In the genomic region with DNA sequence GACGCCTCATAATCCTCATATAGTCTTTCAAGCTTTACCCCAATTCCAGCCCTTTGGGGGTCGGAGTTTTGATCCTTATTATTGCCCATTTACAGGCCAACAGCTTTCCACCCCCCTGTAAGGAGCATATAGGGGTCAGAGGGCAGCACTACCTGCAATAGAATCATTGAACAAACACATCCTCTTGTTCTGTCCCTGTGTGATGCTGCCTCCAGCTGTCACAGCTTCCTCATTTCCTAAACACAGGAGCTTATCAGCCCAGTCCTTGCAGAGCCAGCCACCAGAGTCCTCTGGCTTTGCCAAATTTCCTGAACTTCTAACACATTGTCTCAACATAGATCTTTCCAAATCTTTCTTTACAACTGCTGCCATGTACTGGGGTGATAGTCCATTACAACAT, we compare ENCODE assay signal across 15 cellular contexts. TPM values are rescaled to one million over a fixed set of nuclear protein-coding genes. Genes with fewer than 3 reads are reported as not detected.
DNase-seq lines count a peak whose midpoint lies in the region; ATAC-seq and TF ChIP-seq lines count a peak whose summit lies in the region.
"Had no signal": no experiment of that assay in that cellular context is flagged by ENCODE, and none has a peak within 500 bp of the region (broad histone marks: within the 10 kb centered on the region; RNA-seq: fewer than 3 reads in every experiment).

No MANE protein-coding gene starts in this region.

- H3K27me3 Mint-ChIP-seq in neural progenitor cell (ENCODE audit: insufficient read depth, low read depth) = peaks cover 2% of the 10 kb centered on the region
- H3K27me3 Mint-ChIP-seq: activated CD8-positive, alpha-beta memory T cell treated with anti-CD3 and anti-CD28 coated beads, Interleukin-2, amount 10 ng/mL, durations not matched to agents 7 days and 5 days had no signal

- H3K9ac ChIP-seq in neural progenitor cell = no peak overlapping the region

- intact Hi-C loops in left colon (cut with DNase I, micrococcal nuclease) = no loop called here

- H3K9me3 ChIP-seq in neural progenitor cell (ENCODE audit: low read depth) = no peaks in the 10 kb centered on the region

- no peak for ATAC-seq in left colon
- no peak for ATAC-seq in HG03442 (IDR thresholded peaks at IDR 0.05; ENCODE audit: unreplicated experiment)
- ATAC-seq: activated CD8-positive, alpha-beta memory T cell treated with anti-CD3 and anti-CD28 coated beads, Interleukin-2, amount 10 ng/mL, durations not matched to agents 7 days and 5 days; sciatic nerve had no signal

- no peak overlapping the region for H3K27ac Mint-ChIP-seq in neural progenitor cell
- H3K27ac Mint-ChIP-seq: activated CD8-positive, alpha-beta memory T cell treated with anti-CD3 and anti-CD28 coated beads, Interleukin-2, amount 10 ng/mL, durations not matched to agents 7 days and 5 days; CD4-positive, CD25-positive, alpha-beta regulatory T cell had no signal

- no peak overlapping the region for H3K27ac ChIP-seq in neural progenitor cell
- H3K27ac ChIP-seq: esophagus squamous epithelium had no signal

- no peaks in the 10 kb centered on the region for H3K9me3 Mint-ChIP-seq in neural progenitor cell

- H2AFZ ChIP-seq in neural progenitor cell (replicated peaks) = no peak overlapping the region

- H3K4me3 Mint-ChIP-seq in neural progenitor cell = no peak overlapping the region
- H3K4me3 Mint-ChIP-seq: activated CD8-positive, alpha-beta memory T cell treated with anti-CD3 and anti-CD28 coated beads, Interleukin-2, amount 10 ng/mL, durations not matched to agents 7 days and 5 days; CD4-positive, CD25-positive, alpha-beta regulatory T cell had no signal

- no peaks in the 10 kb centered on the region for H3K27me3 ChIP-seq in neural progenitor cell
- H3K27me3 ChIP-seq: esophagus squamous epithelium had no signal

- peak; percentile 28 for DNase-seq in NCI-H748 (lab: John Stamatoyannopoulos, UW; ENCODE audit: unreplicated experiment)
- DNase-seq in NCI-H748 treated with DMSO at 0.1 percent for 48 hours (lab: John Stamatoyannopoulos, UW) = no peak
- DNase-seq in MV-4-11 (lab: John Stamatoyannopoulos, UW) = peak; percentile 57
- no peak for DNase-seq in epithelial cell of proximal tubule (ENCODE audit: low read depth)
- DNase-seq in neural progenitor cell (ENCODE audit: low spot score) = peak; percentile 41
- DNase-seq in left colon = no peak
- no peak for DNase-seq in cerebellum (ENCODE audit: low spot score)
- DNase-seq: activated CD8-positive, alpha-beta memory T cell treated with anti-CD3 and anti-CD28 coated beads, Interleukin-2, amount 10 ng/mL, durations not matched to agents 7 days and 5 days; CD4-positive, CD25-positive, alpha-beta regulatory T cell; esophagus squamous epithelium; NCI-H2107; occipital lobe; stimulated activated CD4-positive, alpha-beta T cell treated with anti-CD3 and anti-CD28 coated beads, Interleukin-1b, Interleukin-23, amount 100 ng/mL, for 48 hours had no signal

- no peaks in the 10 kb centered on the region for H3K36me3 ChIP-seq in neural progenitor cell
- H3K36me3 ChIP-seq: esophagus squamous epithelium had no signal

- H3F3A ChIP-seq in neural progenitor cell (ENCODE audit: low read depth) = no peaks in the 10 kb centered on the region

- peaks cover 5% of the 10 kb centered on the region for H3K4me1 ChIP-seq in neural progenitor cell
- H3K4me1 ChIP-seq: esophagus squamous epithelium had no signal

- H3K4me2 ChIP-seq in neural progenitor cell = no peak overlapping the region

- no peaks in the 10 kb centered on the region for H4K20me1 ChIP-seq in neural progenitor cell (ENCODE audit: low read depth)

- H3K4me3 ChIP-seq in epithelial cell of proximal tubule (ENCODE audit: low read depth, low read length) = no peak overlapping the region
- H3K4me3 ChIP-seq in neural progenitor cell = no peak overlapping the region
- H3K4me3 ChIP-seq: esophagus squamous epithelium had no signal

- peaks cover 2% of the 10 kb centered on the region for H3K4me1 Mint-ChIP-seq in neural progenitor cell
- H3K4me1 Mint-ChIP-seq: activated CD8-positive, alpha-beta memory T cell treated with anti-CD3 and anti-CD28 coated beads, Interleukin-2, amount 10 ng/mL, durations not matched to agents 7 days and 5 days; CD4-positive, CD25-positive, alpha-beta regulatory T cell had no signal

- no peaks in the 10 kb centered on the region for H3K79me2 ChIP-seq in neural progenitor cell (ENCODE audit: low read depth)

- TF ChIP-seq CTCF in epithelial cell of proximal tubule (conservative IDR thresholded peaks at IDR 0.05; ENCODE audit: low read depth, low read length) (peak; percentile 3), neural progenitor cell (IDR thresholded peaks at IDR 0.05) (peak; percentile 35)

- no peaks in the 10 kb centered on the region for H3K36me3 Mint-ChIP-seq in neural progenitor cell
- H3K36me3 Mint-ChIP-seq: activated CD8-positive, alpha-beta memory T cell treated with anti-CD3 and anti-CD28 coated beads, Interleukin-2, amount 10 ng/mL, durations not matched to agents 7 days and 5 days; CD4-positive, CD25-positive, alpha-beta regulatory T cell had no signal

RNA-seq across cellular contexts. Expression of a gene that starts 32.8 kb away (rescaled TPM):
- total RNA-seq in epithelial cell of proximal tubule (18.8 and 27.3 TPM in 2 replicates), neural progenitor cell (ENCODE audit: low replicate concordance) (149 and 170 TPM in 2 replicates), left colon (10 to 100 TPM in 1 of 2 donors, 1 to 10 TPM in 1; 9.8 to 15.9 TPM), cerebellum (182 TPM)

Comparison
In these comparisons a context has a peak if more than half of its experiments do, and no peak if none do; other contexts are left out.
1. DNase-seq: peak in NCI-H748 (single experiment), MV-4-11 (single experiment) and neural progenitor cell (single experiment); none in NCI-H748 treated with DMSO at 0.1 percent for 48 hours (single experiment), epithelial cell of proximal tubule (single experiment), left colon (0 of 2) and cerebellum (single experiment).